In genomic region chr2:236670235-236670620, GRCh38 we compare ENCODE assay signal across 20 cellular contexts.
DNase-seq lines count a peak whose midpoint lies in the region; ATAC-seq, FAIRE-seq and TF ChIP-seq lines count a peak whose summit lies in the region.
"Had no signal": no experiment of that assay in that cellular context is flagged by ENCODE, and none has a peak within 500 bp of the region (broad histone marks: within the 10 kb centered on the region; RNA-seq: fewer than 3 reads in every experiment).

No MANE protein-coding gene starts in this region.

- DNase-seq in caudate nucleus (lab: John Stamatoyannopoulos, UW) = peak in 21 of 61 donors; percentile 5 to 64 (median 49)
- DNase-seq in H1 (ENCODE audit: low read depth in 1 of 2, low spot score in 2 of 2) = no peak
- DNase-seq in mesenteric fat pad (ENCODE audit: low spot score) = peak; percentile 71
- DNase-seq in stimulated activated effector memory CD8-positive, alpha-beta T cell treated with anti-CD3 and anti-CD28 coated beads, Interleukin-12 subunit alpha, Interleukin-12 subunit beta, amount 100 ng/mL, for 72 hours (ENCODE audit: low spot score in 2 of 2) = no peak
- no peak for DNase-seq in left colon
- no peak for DNase-seq in activated naive CD4-positive, alpha-beta T cell treated with Interleukin-2 at 50 U/mL for 16 hours
- DNase-seq: AML-193; Calu3; CD4-positive, CD25-positive, alpha-beta regulatory T cell; DMS79; HCEC 1CT; NCI-H1417 treated with DMSO at 0.1 percent for 48 hours; NCI-H2029; NCI-H2171 treated with DMSO at 0.1 percent for 48 hours; NCI-H510A had no signal

- no peak overlapping the region for H3K27ac Mint-ChIP-seq in stimulated activated effector memory CD8-positive, alpha-beta T cell treated with anti-CD3 and anti-CD28 coated beads, Interleukin-12 subunit alpha, Interleukin-12 subunit beta, amount 100 ng/mL, for 72 hours
- H3K27ac Mint-ChIP-seq: CD4-positive, CD25-positive, alpha-beta regulatory T cell; IgD-negative memory B cell had no signal

- TF ChIP-seq POLR2A in H1 (IDR thresholded peaks at IDR 0.05; ENCODE audit: control extremely low read depth in 1 of 2, low read depth in 2 of 2, low read length in 2 of 2) = no peak

- H3K36me3 Mint-ChIP-seq in stimulated activated effector memory CD8-positive, alpha-beta T cell treated with anti-CD3 and anti-CD28 coated beads, Interleukin-12 subunit alpha, Interleukin-12 subunit beta, amount 100 ng/mL, for 72 hours = peaks cover 4% of the 10 kb centered on the region
- H3K36me3 Mint-ChIP-seq: CD4-positive, CD25-positive, alpha-beta regulatory T cell; IgD-negative memory B cell had no signal

- H3K9me3 ChIP-seq in H1 (ENCODE audit: insufficient read depth in 2 of 2, low read depth in 1 of 2, low read length in 1 of 2) = peaks cover 17 to 22% of the 10 kb centered on the region in 2 experiments

- WGBS in H1 (ENCODE audit: extremely low coverage in 1 of 2, insufficient coverage in 1 of 2, insufficient read length in 1 of 2, insufficient replicate concordance in 2 of 2, low coverage in 1 of 2, low lambda C conversion rate in 2 of 2, missing lambda C conversion rate in 1 of 2), 2 experiments = 93% methylated on average over 6 of the region's 6 CpGs; no CpG with 5 or more reads in 1 of the 2 experiments

- no peak overlapping the region for H2BK5ac ChIP-seq in H1 (ENCODE audit: low read depth, low read length)

- no peak for FAIRE-seq in H1 (lab: Jason Lieb, UNC)
- FAIRE-seq: GM12878, GM18507 had no signal

- no peak overlapping the region for H2AFZ ChIP-seq in H1 (ENCODE audit: low read length)

- H3K79me1 ChIP-seq in H1 (ENCODE audit: low read depth, low read length) = no peaks in the 10 kb centered on the region

- H3K36me3 ChIP-seq in H1 (ENCODE audit: control insufficient read depth in 2 of 4, insufficient read depth in 4 of 4, low read length in 3 of 4) = no peaks in the 10 kb centered on the region; a peak in 1 of 8 replicates

- H3K4me3 Mint-ChIP-seq in stimulated activated effector memory CD8-positive, alpha-beta T cell treated with anti-CD3 and anti-CD28 coated beads, Interleukin-12 subunit alpha, Interleukin-12 subunit beta, amount 100 ng/mL, for 72 hours = no peak overlapping the region
- H3K4me3 Mint-ChIP-seq: CD4-positive, CD25-positive, alpha-beta regulatory T cell; IgD-negative memory B cell had no signal

- H3K4me3 ChIP-seq in H1 (ENCODE audit: extremely low read depth in 1 of 4, insufficient read depth in 2 of 4, low read depth in 3 of 4, low read length in 4 of 4) = no peak overlapping the region
- H3K4me3 ChIP-seq: GM12878 had no signal

- H2BK12ac ChIP-seq in H1 (ENCODE audit: low read depth, low read length) = no peak overlapping the region

- H3K18ac ChIP-seq in H1 (ENCODE audit: extremely low read depth, low read length) = no peak overlapping the region; the same call in 1 of the 2 replicates

- ATAC-seq in stimulated activated effector memory CD8-positive, alpha-beta T cell treated with anti-CD3 and anti-CD28 coated beads, Interleukin-12 subunit alpha, Interleukin-12 subunit beta, amount 100 ng/mL, for 72 hours = peak; percentile 11
- ATAC-seq in HG02610 (IDR thresholded peaks at IDR 0.05; ENCODE audit: unreplicated experiment) (no peak), left colon (no peak)
- ATAC-seq: GM12878, Panc1 had no signal

- H4K20me1 ChIP-seq in H1 (replicated peaks in 1 of 2; ENCODE audit: control insufficient read depth in 1 of 2, insufficient read depth in 2 of 2, low read length in 2 of 2) = peaks cover 0 to 4% of the 10 kb centered on the region in 2 experiments

- H3K9me3 Mint-ChIP-seq in stimulated activated effector memory CD8-positive, alpha-beta T cell treated with anti-CD3 and anti-CD28 coated beads, Interleukin-12 subunit alpha, Interleukin-12 subunit beta, amount 100 ng/mL, for 72 hours = peaks cover 4% of the 10 kb centered on the region

- H3K14ac ChIP-seq in H1 (ENCODE audit: insufficient read length) = no peak overlapping the region

- 0 out of 2 replicates have a peak overlapping the region, but pooled peaks have one; percentile 7 for H4K8ac ChIP-seq in H1 (ENCODE audit: extremely low read depth, insufficient read depth, low read length)

- peaks cover 0 to 4% (median 0%) of the 10 kb centered on the region in 4 experiments; a peak in 1 of 7 replicates for H3K4me1 ChIP-seq in H1 (replicated peaks in 1 of 4; ENCODE audit: control insufficient read depth in 3 of 4, insufficient read depth in 4 of 4, low read length in 3 of 4)

- peaks cover 6% of the 10 kb centered on the region for H3K4me1 Mint-ChIP-seq in stimulated activated effector memory CD8-positive, alpha-beta T cell treated with anti-CD3 and anti-CD28 coated beads, Interleukin-12 subunit alpha, Interleukin-12 subunit beta, amount 100 ng/mL, for 72 hours
- H3K4me1 Mint-ChIP-seq: CD4-positive, CD25-positive, alpha-beta regulatory T cell; IgD-negative memory B cell had no signal

- CTCF ChIA-PET in H1 (lab: Charles Lee; ENCODE audit: partially characterized antibody) = interaction anchor here (0.8 kb wide), 1 partner anchor 158 kb away, joined by 3 read pairs; no protein-coding TSS in a partner anchor

- no peak for TF ChIP-seq EP300 in H1 (IDR thresholded peaks at IDR 0.05; ENCODE audit: borderline replicate concordance in 1 of 2, low read depth in 2 of 2, low read length in 2 of 2)

- H4K5ac ChIP-seq in H1 (ENCODE audit: insufficient read length, low read depth, low read length) = no peak overlapping the region

- intact Hi-C loops in left colon (cut with DNase I, micrococcal nuclease) = no loop called here

- no peak for TF ChIP-seq CTCF in H1 (IDR thresholded peaks at IDR 0.05; ENCODE audit: control extremely low read depth in 1 of 3, insufficient read depth in 1 of 3, low read depth in 1 of 3, low read length in 3 of 3)

- H2BK15ac ChIP-seq in H1 (ENCODE audit: low read length) = peak overlapping the region; percentile 92; the same call in 1 of the 2 replicates

- H3K23me2 ChIP-seq in H1 (ENCODE audit: low read depth, low read length) = no peaks in the 10 kb centered on the region

- H3K4me2 ChIP-seq in H1 (ENCODE audit: insufficient read depth in 1 of 2, low read depth in 2 of 2, low read length in 2 of 2) = no peak overlapping the region

- H3K4ac ChIP-seq in H1 (replicated peaks; ENCODE audit: insufficient read length, low read depth, low read length) = no peak overlapping the region

- TF ChIP-seq RAD21 in H1 (IDR thresholded peaks at IDR 0.05 in 1 of 2, conservative IDR thresholded peaks at IDR 0.05 in 1 of 2; ENCODE audit: low read depth in 2 of 2, low read length in 2 of 2) = no peak

- POLR2A ChIA-PET in H1 (lab: Charles Lee; ENCODE audit: partially characterized antibody) = no interaction called here

- no peaks in the 10 kb centered on the region for H3K79me2 ChIP-seq in H1 (ENCODE audit: control insufficient read depth in 1 of 2, insufficient read depth in 2 of 2, low read length in 2 of 2)

- H3K23ac ChIP-seq in H1 (ENCODE audit: insufficient read length) = no peak overlapping the region

- H2BK20ac ChIP-seq in H1 (ENCODE audit: low read length) = no peak overlapping the region

- no peak overlapping the region for H3K56ac ChIP-seq in H1 (replicated peaks; ENCODE audit: insufficient read length, low read depth, low read length)

- H2BK120ac ChIP-seq in H1 (replicated peaks; ENCODE audit: low read depth, low read length) = no peak overlapping the region

- H3K27me3 ChIP-seq in H1 (replicated peaks in 1 of 4; ENCODE audit: control insufficient read depth in 3 of 4, extremely low read depth in 1 of 4, insufficient read depth in 3 of 4, low read length in 3 of 4) = no peaks in the 10 kb centered on the region

- H4K91ac ChIP-seq in H1 (replicated peaks; ENCODE audit: insufficient read length, low read length) = no peak overlapping the region

- H3K27ac ChIP-seq in caudate nucleus (ENCODE audit: low read depth, low read length) (peak overlapping the region; percentile 39), H1 (ENCODE audit: low read depth, low read length) (no peak overlapping the region)

- no peak overlapping the region for H3K9ac ChIP-seq in H1 (replicated peaks in 1 of 4; ENCODE audit: extremely low read depth in 1 of 4, low read depth in 3 of 4, low read length in 3 of 4)

- H2AK5ac ChIP-seq in H1 (ENCODE audit: low read depth, low read length) = no peak overlapping the region

TF ChIP-seq in H1, 55 proteins besides CTCF, POLR2A, EP300 and RAD21:
- no peak for TF ChIP-seq USF2 (IDR thresholded peaks at IDR 0.05; ENCODE audit: low read length)
